In the genomic region with DNA sequence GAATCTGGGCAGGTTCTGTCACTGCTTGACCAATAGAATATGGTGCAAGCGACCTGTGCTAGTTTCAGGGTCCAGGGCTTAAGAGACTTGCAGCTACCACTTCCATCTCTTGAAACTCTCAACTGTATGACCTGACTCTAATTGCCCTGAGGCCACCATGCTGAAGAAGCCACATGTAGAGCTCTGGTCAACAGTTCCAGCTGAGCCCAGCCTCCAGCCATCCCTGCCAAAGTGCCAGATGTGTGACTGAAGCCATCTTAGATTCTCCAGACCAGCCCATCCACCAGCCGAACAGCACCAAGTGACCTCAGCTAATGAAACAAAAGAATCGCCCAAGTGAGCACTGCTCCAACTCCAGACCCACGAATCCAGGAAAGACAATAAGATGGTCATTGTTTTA, we compare ENCODE assay signal across 1 cellular context.
TF ChIP-seq lines count a peak whose summit lies in the region.

No MANE protein-coding gene starts in this region.

TF ChIP-seq in endothelial cell of umbilical vein, 7 proteins besides CTCF, POLR2A, EP300 and RAD21 (continued from another document):
- TF ChIP-seq JUN (IDR thresholded peaks at IDR 0.05; ENCODE audit: borderline replicate concordance, insufficient read depth, insufficient read length, low read depth) (no peak), MYC (IDR thresholded peaks at IDR 0.05; ENCODE audit: low read depth, low read length) (no peak), FOS (IDR thresholded peaks at IDR 0.05; ENCODE audit: borderline replicate concordance, insufficient read depth, low read length) (no peak), GATA2 (IDR thresholded peaks at IDR 0.05; ENCODE audit: insufficient read depth, insufficient read length, low read depth, low read length) (no peak), POLR2AphosphoS5 (IDR thresholded peaks at IDR 0.05; ENCODE audit: insufficient read depth, low read depth, low read length) (no peak)
